15 cellular contexts compared by ENCODE assay signal in the genomic region with DNA sequence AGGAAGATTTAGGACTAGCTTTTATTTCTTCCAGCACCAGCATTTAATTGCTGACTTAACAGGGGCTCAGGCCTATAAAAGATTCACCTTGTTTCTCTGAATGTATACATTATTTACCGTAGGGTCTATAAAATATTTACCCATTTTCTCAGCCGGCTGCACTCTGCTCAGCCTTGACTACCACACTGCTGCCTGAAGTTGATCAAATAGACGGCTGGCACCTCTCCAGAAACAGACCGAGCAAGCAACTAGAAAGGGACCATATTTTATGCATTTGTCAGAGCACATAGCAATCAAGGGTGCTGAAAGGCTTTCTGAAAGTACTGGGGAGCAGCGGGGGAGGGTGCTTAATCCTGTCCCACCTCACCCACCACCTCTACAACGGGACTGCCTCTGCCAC.
DNase-seq lines count a peak whose midpoint lies in the region; ATAC-seq, FAIRE-seq and TF ChIP-seq lines count a peak whose summit lies in the region.
"Had no signal": no experiment of that assay in that cellular context is flagged by ENCODE, and none has a peak within 500 bp of the region (broad histone marks: within the 10 kb centered on the region; RNA-seq: fewer than 3 reads in every experiment).

No MANE protein-coding gene starts in this region.

- no peaks in the 10 kb centered on the region for H4K20me1 ChIP-seq in HepG2 (ENCODE audit: insufficient read depth, low read length)

- no peaks in the 10 kb centered on the region for H3K27me3 Mint-ChIP-seq in CD8-positive, alpha-beta T cell (ENCODE audit: low read depth)
- no peaks in the 10 kb centered on the region for H3K27me3 Mint-ChIP-seq in type B pancreatic cell
- H3K27me3 Mint-ChIP-seq: brain had no signal

- WGBS in HepG2 (ENCODE audit: low lambda C conversion rate): 0% methylated on average over 6 of the region's 6 CpGs

- H3K27ac Mint-ChIP-seq in CD8-positive, alpha-beta T cell: no peak overlapping the region
- no peak overlapping the region for H3K27ac Mint-ChIP-seq in type B pancreatic cell
- H3K27ac Mint-ChIP-seq: stimulated activated effector memory CD8-positive, alpha-beta T cell treated with anti-CD3 and anti-CD28 coated beads, Interleukin-12 subunit alpha, Interleukin-12 subunit beta, amount 100 ng/mL, for 72 hours had no signal

- no peak overlapping the region for H3K9ac ChIP-seq in HepG2 (ENCODE audit: insufficient read depth, low read depth, low read length)

- POLR2A ChIA-PET in HepG2 (lab: Yijun Ruan, JAX): no interaction called here
- POLR2A ChIA-PET in CD8-positive, alpha-beta T cell (lab: Charles Lee): no interaction called here

- DNase-seq in DMS53 treated with DMSO at 0.1 percent for 48 hours (lab: John Stamatoyannopoulos, UW; ENCODE audit: unreplicated experiment): peak; percentile 66
- DNase-seq in NCI-H2029 treated with DMSO at 0.1 percent for 48 hours (lab: John Stamatoyannopoulos, UW): peak; percentile 61
- peak; percentile 63 for DNase-seq in HepG2 (ENCODE audit: low spot score)
- DNase-seq in SJCRH30: no peak
- no peak for DNase-seq in HK-2 (ENCODE audit: unreplicated experiment)
- DNase-seq in CD8-positive, alpha-beta T cell: no peak
- DNase-seq in type B pancreatic cell (ENCODE audit: extremely low spot score, unreplicated experiment): no peak
- DNase-seq: Caco-2, GF-D8, KG1, NCI-H226, sigmoid colon had no signal

- no peaks in the 10 kb centered on the region for H3K36me3 Mint-ChIP-seq in CD8-positive, alpha-beta T cell
- no peaks in the 10 kb centered on the region for H3K36me3 Mint-ChIP-seq in type B pancreatic cell
- H3K36me3 Mint-ChIP-seq: brain; stimulated activated effector memory CD8-positive, alpha-beta T cell treated with anti-CD3 and anti-CD28 coated beads, Interleukin-12 subunit alpha, Interleukin-12 subunit beta, amount 100 ng/mL, for 72 hours had no signal

- no peak overlapping the region for H2AFZ ChIP-seq in HepG2 (ENCODE audit: low read length)

- peak; percentile 60 for FAIRE-seq in HepG2 (lab: Jason Lieb, UNC)

- H3K79me2 ChIP-seq in HepG2 (ENCODE audit: insufficient read depth, low read length): no peaks in the 10 kb centered on the region

- H3K4me1 ChIP-seq in HepG2 (ENCODE audit: insufficient read depth, low read length): peaks cover 27% of the 10 kb centered on the region
- H3K4me1 ChIP-seq in SJCRH30: peaks cover 11% of the 10 kb centered on the region
- H3K4me1 ChIP-seq in CD8-positive, alpha-beta T cell (ENCODE audit: insufficient read depth, low read length): no peaks in the 10 kb centered on the region
- H3K4me1 ChIP-seq: Caco-2, sigmoid colon had no signal

- no peak for TF ChIP-seq POLR2A in HepG2 (IDR thresholded peaks at IDR 0.05; ENCODE audit: insufficient read depth in 1 of 2, low read depth in 2 of 2, low read length in 2 of 2)

- H3K27me3 ChIP-seq in HepG2 (ENCODE audit: control insufficient read depth in 1 of 2, insufficient read depth in 2 of 2, low read length in 2 of 2) (no peaks in the 10 kb centered on the region; a peak in 3 of 5 replicates), SJCRH30 (no peaks in the 10 kb centered on the region)
- no peaks in the 10 kb centered on the region for H3K27me3 ChIP-seq in CD8-positive, alpha-beta T cell (ENCODE audit: insufficient read depth, low read length)
- H3K27me3 ChIP-seq: sigmoid colon had no signal

- TF ChIP-seq EP300 in HepG2 (IDR thresholded peaks at IDR 0.05; ENCODE audit: low read depth in 2 of 2, low read length in 2 of 2) (no peak), HepG2 (CRISPR knock-in tag; IDR thresholded peaks at IDR 0.05; ENCODE audit: borderline replicate concordance) (no peak)

- no peaks in the 10 kb centered on the region for H3K4me1 Mint-ChIP-seq in CD8-positive, alpha-beta T cell (ENCODE audit: low read depth)
- H3K4me1 Mint-ChIP-seq in type B pancreatic cell (ENCODE audit: unreplicated experiment): peaks cover 6% of the 10 kb centered on the region
- H3K4me1 Mint-ChIP-seq: stimulated activated effector memory CD8-positive, alpha-beta T cell treated with anti-CD3 and anti-CD28 coated beads, Interleukin-12 subunit alpha, Interleukin-12 subunit beta, amount 100 ng/mL, for 72 hours had no signal

- H3K9me3 Mint-ChIP-seq in CD8-positive, alpha-beta T cell: no peaks in the 10 kb centered on the region
- H3K9me3 Mint-ChIP-seq in type B pancreatic cell: peaks cover 1% of the 10 kb centered on the region
- H3K9me3 Mint-ChIP-seq: stimulated activated effector memory CD8-positive, alpha-beta T cell treated with anti-CD3 and anti-CD28 coated beads, Interleukin-12 subunit alpha, Interleukin-12 subunit beta, amount 100 ng/mL, for 72 hours had no signal

- CTCF ChIA-PET in HepG2 (lab: Yijun Ruan, JAX; ENCODE audit: low intra/inter-chr PET ratio, low total read pairs): no interaction called here
- CTCF ChIA-PET in CD8-positive, alpha-beta T cell (lab: Charles Lee): no interaction called here

- H3K36me3 ChIP-seq in HepG2 (replicated peaks in 1 of 2; ENCODE audit: control insufficient read depth in 1 of 2, insufficient read depth in 2 of 2, low read length in 2 of 2) (no peaks in the 10 kb centered on the region), SJCRH30 (no peaks in the 10 kb centered on the region)
- H3K36me3 ChIP-seq in CD8-positive, alpha-beta T cell (ENCODE audit: insufficient read depth, low read length): no peaks in the 10 kb centered on the region
- H3K36me3 ChIP-seq: sigmoid colon had no signal

- TF ChIP-seq RAD21 in HepG2 (CRISPR knock-in tag; IDR thresholded peaks at IDR 0.05): no peak

- ATAC-seq in HepG2: peak; percentile 91
- ATAC-seq in CD8-positive, alpha-beta T cell: no peak
- ATAC-seq: stimulated activated effector memory CD8-positive, alpha-beta T cell treated with anti-CD3 and anti-CD28 coated beads, Interleukin-12 subunit alpha, Interleukin-12 subunit beta, amount 100 ng/mL, for 72 hours had no signal

- no TSS peak for BruUV-seq in HepG2 (replicated peaks; lab: Mats Ljungman, UMichigan)

- in situ Hi-C loops in HepG2 (cut with HindIII; ENCODE audit: extremely low pct_ligation_motif_present, low pct_unique_long_range_greater_than_20kb): no loop called here

- peak overlapping the region; percentile 58 for H3K4me2 ChIP-seq in HepG2 (ENCODE audit: low read depth, low read length)

- H3K4me3 Mint-ChIP-seq in CD8-positive, alpha-beta T cell: no peak overlapping the region
- no peak overlapping the region for H3K4me3 Mint-ChIP-seq in type B pancreatic cell
- H3K4me3 Mint-ChIP-seq: brain; stimulated activated effector memory CD8-positive, alpha-beta T cell treated with anti-CD3 and anti-CD28 coated beads, Interleukin-12 subunit alpha, Interleukin-12 subunit beta, amount 100 ng/mL, for 72 hours had no signal

- TF ChIP-seq CTCF in VCaP (conservative IDR thresholded peaks at IDR 0.05) (no peak), HepG2 (CRISPR knock-in tag; IDR thresholded peaks at IDR 0.05) (no peak), type B pancreatic cell (conservative IDR thresholded peaks at IDR 0.05) (no peak)
- TF ChIP-seq CTCF in CD8-positive, alpha-beta T cell (IDR thresholded peaks at IDR 0.05): no peak

- intact Hi-C loops in HepG2 (cut with micrococcal nuclease; ENCODE audit: unreplicated experiment): no loop called here
- intact Hi-C loops in CD8-positive, alpha-beta T cell (cut with DNase I, micrococcal nuclease): loop anchor here in 1 of 2 experiments (10.0 kb wide), 1 partner anchor 1483 kb away; no protein-coding TSS in a partner anchor

- H3K27ac ChIP-seq in VCaP (peak overlapping the region; percentile 50), HepG2 (ENCODE audit: extremely low read length, insufficient read depth, low read length) (no peak overlapping the region), SJCRH30 (no peak overlapping the region)
- H3K27ac ChIP-seq in CD8-positive, alpha-beta T cell (ENCODE audit: low read depth, low read length): no peak overlapping the region
- H3K27ac ChIP-seq: sigmoid colon had no signal

- H3K4me3 ChIP-seq in HepG2 (replicated peaks in 1 of 3; ENCODE audit: insufficient read depth in 1 of 3, low read depth in 2 of 3, low read length in 3 of 3) (peak overlapping the region in 1 of 3 experiments; percentile 17; a peak in 1 of 6 replicates), SJCRH30 (no peak overlapping the region)
- H3K4me3 ChIP-seq in CD8-positive, alpha-beta T cell (ENCODE audit: low read depth, low read length): no peak overlapping the region
- H3K4me3 ChIP-seq: sigmoid colon had no signal

- no peaks in the 10 kb centered on the region for H3K9me3 ChIP-seq in HepG2 (ENCODE audit: low read length)
- no peaks in the 10 kb centered on the region; the same call in 1 of the 2 replicates for H3K9me3 ChIP-seq in SJCRH30 (replicated peaks)
- H3K9me3 ChIP-seq in CD8-positive, alpha-beta T cell (ENCODE audit: low read length): no peaks in the 10 kb centered on the region
- H3K9me3 ChIP-seq: Caco-2, sigmoid colon had no signal

TF ChIP-seq in HepG2, 621 proteins besides CTCF, POLR2A, EP300 and RAD21 (continues in another document):
- TF ChIP-seq, protein P1, sequence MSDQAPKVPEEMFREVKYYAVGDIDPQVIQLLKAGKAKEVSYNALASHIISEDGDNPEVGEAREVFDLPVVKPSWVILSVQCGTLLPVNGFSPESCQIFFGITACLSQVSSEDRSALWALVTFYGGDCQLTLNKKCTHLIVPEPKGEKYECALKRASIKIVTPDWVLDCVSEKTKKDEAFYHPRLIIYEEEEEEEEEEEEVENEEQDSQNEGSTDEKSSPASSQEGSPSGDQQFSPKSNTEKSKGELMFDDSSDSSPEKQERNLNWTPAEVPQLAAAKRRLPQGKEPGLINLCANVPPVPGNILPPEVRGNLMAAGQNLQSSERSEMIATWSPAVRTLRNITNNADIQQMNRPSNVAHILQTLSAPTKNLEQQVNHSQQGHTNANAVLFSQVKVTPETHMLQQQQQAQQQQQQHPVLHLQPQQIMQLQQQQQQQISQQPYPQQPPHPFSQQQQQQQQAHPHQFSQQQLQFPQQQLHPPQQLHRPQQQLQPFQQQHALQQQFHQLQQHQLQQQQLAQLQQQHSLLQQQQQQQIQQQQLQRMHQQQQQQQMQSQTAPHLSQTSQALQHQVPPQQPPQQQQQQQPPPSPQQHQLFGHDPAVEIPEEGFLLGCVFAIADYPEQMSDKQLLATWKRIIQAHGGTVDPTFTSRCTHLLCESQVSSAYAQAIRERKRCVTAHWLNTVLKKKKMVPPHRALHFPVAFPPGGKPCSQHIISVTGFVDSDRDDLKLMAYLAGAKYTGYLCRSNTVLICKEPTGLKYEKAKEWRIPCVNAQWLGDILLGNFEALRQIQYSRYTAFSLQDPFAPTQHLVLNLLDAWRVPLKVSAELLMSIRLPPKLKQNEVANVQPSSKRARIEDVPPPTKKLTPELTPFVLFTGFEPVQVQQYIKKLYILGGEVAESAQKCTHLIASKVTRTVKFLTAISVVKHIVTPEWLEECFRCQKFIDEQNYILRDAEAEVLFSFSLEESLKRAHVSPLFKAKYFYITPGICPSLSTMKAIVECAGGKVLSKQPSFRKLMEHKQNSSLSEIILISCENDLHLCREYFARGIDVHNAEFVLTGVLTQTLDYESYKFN (CRISPR knock-in tag; conservative IDR thresholded peaks at IDR 0.05): peak; percentile 26; the same call in 1 of the 2 replicates
- no peak for TF ChIP-seq FOXM1 (CRISPR knock-in tag; IDR thresholded peaks at IDR 0.05)

Comparison
In these comparisons a context has a peak if more than half of its experiments do, and no peak if none do; other contexts are left out.
1. DNase-seq: peak in DMS53 treated with DMSO at 0.1 percent for 48 hours (single experiment), NCI-H2029 treated with DMSO at 0.1 percent for 48 hours (single experiment) and HepG2 (single experiment); none in SJCRH30 (0 of 2), HK-2 (single experiment), CD8-positive, alpha-beta T cell (0 of 7) and type B pancreatic cell (single experiment).